14 cellular contexts compared by ENCODE assay signal in genomic region chr5:72167790-72168189, GRCh38.
DNase-seq lines count a peak whose midpoint lies in the region; ATAC-seq, FAIRE-seq and TF ChIP-seq lines count a peak whose summit lies in the region.
"Had no signal": no experiment of that assay in that cellular context is flagged by ENCODE, and none has a peak within 500 bp of the region (broad histone marks: within the 10 kb centered on the region; RNA-seq: fewer than 3 reads in every experiment).

No MANE protein-coding gene starts in this region.

- 43% methylated on average over 8 of the region's 8 CpGs for WGBS in right lobe of liver (ENCODE audit: insufficient coverage, low coverage, low lambda C conversion rate, missing lambda C conversion rate)
- WGBS in HepG2 (ENCODE audit: low lambda C conversion rate): 83% methylated on average over 7 of the region's 8 CpGs

- peak in 3 of 4 donors; percentile 34 to 50 (median 42) for ATAC-seq in right lobe of liver
- no peak for ATAC-seq in HepG2
- ATAC-seq: foreskin keratinocyte had no signal

- no peak for FAIRE-seq in HepG2 (lab: Jason Lieb, UNC)

- TF ChIP-seq EP300 in HepG2 (IDR thresholded peaks at IDR 0.05; ENCODE audit: low read depth in 2 of 2, low read length in 2 of 2) (no peak), HepG2 (CRISPR knock-in tag; IDR thresholded peaks at IDR 0.05; ENCODE audit: borderline replicate concordance) (no peak)

- TF ChIP-seq POLR2A in right lobe of liver (IDR thresholded peaks at IDR 0.05): no peak
- TF ChIP-seq POLR2A in HepG2 (IDR thresholded peaks at IDR 0.05; ENCODE audit: insufficient read depth in 1 of 2, low read depth in 2 of 2, low read length in 2 of 2): no peak

- H3K4me1 Mint-ChIP-seq in T-helper 2 cell treated with Interferon-gamma antibody and Interleukin-4, amounts not matched to agents 5 μg/mL and 100 μg/mL, for 36 hours (ENCODE audit: low read depth): no peaks in the 10 kb centered on the region

- no peak overlapping the region for H3K4me2 ChIP-seq in HepG2 (ENCODE audit: low read depth, low read length)
- no peak overlapping the region for H3K4me2 ChIP-seq in fibroblast of lung (ENCODE audit: extremely low read depth, insufficient read depth, low read length)

- H3K4me3 ChIP-seq in right lobe of liver (no peak overlapping the region), HepG2 (replicated peaks in 1 of 3; ENCODE audit: insufficient read depth in 1 of 3, low read depth in 2 of 3, low read length in 3 of 3) (no peak overlapping the region), fibroblast of lung (replicated peaks in 1 of 4; ENCODE audit: control extremely low read depth in 1 of 4, insufficient read depth in 1 of 4, low read depth in 3 of 4, low read length in 4 of 4) (no peak overlapping the region)

- H3K27me3 Mint-ChIP-seq in T-helper 2 cell treated with Interferon-gamma antibody and Interleukin-4, amounts not matched to agents 5 μg/mL and 100 μg/mL, for 36 hours (ENCODE audit: low read depth): peaks cover 45% of the 10 kb centered on the region

- intact Hi-C loops in right lobe of liver (cut with DNase I): no loop called here
- intact Hi-C loops in HepG2 (cut with micrococcal nuclease; ENCODE audit: unreplicated experiment): no loop called here

- no peaks in the 10 kb centered on the region for H3K36me3 Mint-ChIP-seq in T-helper 2 cell treated with Interferon-gamma antibody and Interleukin-4, amounts not matched to agents 5 μg/mL and 100 μg/mL, for 36 hours (ENCODE audit: low read depth)
- H3K36me3 Mint-ChIP-seq: activated CD4-positive, alpha-beta memory T cell treated with anti-CD3 and anti-CD28 coated beads for 36 hours; CD4-positive, alpha-beta memory T cell had no signal

- no peak for TF ChIP-seq CTCF in right lobe of liver (IDR thresholded peaks at IDR 0.05)
- TF ChIP-seq CTCF in HepG2 (CRISPR knock-in tag; IDR thresholded peaks at IDR 0.05): no peak
- TF ChIP-seq CTCF in fibroblast of lung (conservative IDR thresholded peaks at IDR 0.05 in 1 of 2, IDR thresholded peaks at IDR 0.05 in 1 of 2; ENCODE audit: low read depth in 1 of 2, low read length in 2 of 2): no peak

- H2AFZ ChIP-seq in HepG2 (ENCODE audit: low read length) (no peak overlapping the region), fibroblast of lung (ENCODE audit: low read length) (no peak overlapping the region)

- H3K4me3 Mint-ChIP-seq in T-helper 2 cell treated with Interferon-gamma antibody and Interleukin-4, amounts not matched to agents 5 μg/mL and 100 μg/mL, for 36 hours: no peak overlapping the region
- H3K4me3 Mint-ChIP-seq: activated CD4-positive, alpha-beta memory T cell treated with anti-CD3 and anti-CD28 coated beads for 36 hours; CD4-positive, alpha-beta memory T cell had no signal

- in situ Hi-C loops in HepG2 (cut with HindIII; ENCODE audit: extremely low pct_ligation_motif_present, low pct_unique_long_range_greater_than_20kb): no loop called here

- no peaks in the 10 kb centered on the region for H3K36me3 ChIP-seq in right lobe of liver
- no peaks in the 10 kb centered on the region for H3K36me3 ChIP-seq in HepG2 (replicated peaks in 1 of 2; ENCODE audit: control insufficient read depth in 1 of 2, insufficient read depth in 2 of 2, low read length in 2 of 2)
- H3K36me3 ChIP-seq in fibroblast of lung (ENCODE audit: control insufficient read depth, insufficient read depth, low read length): peaks cover 2% of the 10 kb centered on the region
- H3K36me3 ChIP-seq: SJCRH30 had no signal

- POLR2A ChIA-PET in HepG2 (lab: Yijun Ruan, JAX): no interaction called here

- no peaks in the 10 kb centered on the region for H3K4me1 ChIP-seq in right lobe of liver
- no peaks in the 10 kb centered on the region for H3K4me1 ChIP-seq in HepG2 (ENCODE audit: insufficient read depth, low read length)
- H3K4me1 ChIP-seq in fibroblast of lung (ENCODE audit: control insufficient read depth, extremely low read depth, insufficient read depth, low read length): peaks cover 10% of the 10 kb centered on the region

- H3K9me3 Mint-ChIP-seq in T-helper 2 cell treated with Interferon-gamma antibody and Interleukin-4, amounts not matched to agents 5 μg/mL and 100 μg/mL, for 36 hours: no peaks in the 10 kb centered on the region
- H3K9me3 Mint-ChIP-seq: activated CD4-positive, alpha-beta memory T cell treated with anti-CD3 and anti-CD28 coated beads for 36 hours; CD4-positive, alpha-beta memory T cell had no signal

- BruUV-seq in HepG2 (replicated peaks; lab: Mats Ljungman, UMichigan): no TSS peak

- H3K79me2 ChIP-seq in HepG2 (ENCODE audit: insufficient read depth, low read length): no peaks in the 10 kb centered on the region
- H3K79me2 ChIP-seq in fibroblast of lung (ENCODE audit: control insufficient read depth, insufficient read depth, low read length): peaks cover 29% of the 10 kb centered on the region

- TF ChIP-seq RAD21 in HepG2 (CRISPR knock-in tag; IDR thresholded peaks at IDR 0.05): no peak

- CTCF ChIA-PET in HepG2 (lab: Yijun Ruan, JAX; ENCODE audit: low intra/inter-chr PET ratio, low total read pairs): no interaction called here

- DNase-seq in right lobe of liver: no peak
- no peak for DNase-seq in HepG2 (ENCODE audit: low spot score)
- DNase-seq in fibroblast of lung (ENCODE audit: low read depth in 2 of 2): peak; percentile 51 to 82
- peak; percentile 27 for DNase-seq in midbrain (lab: John Stamatoyannopoulos, UW)
- no peak for DNase-seq in T-helper 2 cell treated with Interferon-gamma antibody and Interleukin-4, amounts not matched to agents 5 μg/mL and 100 μg/mL, for 36 hours (ENCODE audit: low spot score)
- no peak for DNase-seq in RPMI8226
- no peak for DNase-seq in SKM-1 (lab: John Stamatoyannopoulos, UW; ENCODE audit: unreplicated experiment)
- no peak for DNase-seq in NCI-H146 treated with DMSO at 0.1 percent for 48 hours (lab: John Stamatoyannopoulos, UW; ENCODE audit: unreplicated experiment)
- DNase-seq: activated CD4-positive, alpha-beta memory T cell treated with anti-CD3 and anti-CD28 coated beads for 36 hours; CD4-positive, alpha-beta memory T cell; foreskin keratinocyte; KG1; occipital lobe; SJCRH30 had no signal

- H3K27me3 ChIP-seq in right lobe of liver (no peaks in the 10 kb centered on the region), HepG2 (ENCODE audit: control insufficient read depth in 1 of 2, insufficient read depth in 2 of 2, low read length in 2 of 2) (no peaks in the 10 kb centered on the region), fibroblast of lung (ENCODE audit: control insufficient read depth, insufficient read depth, low read length) (no peaks in the 10 kb centered on the region)
- H3K27me3 ChIP-seq: foreskin keratinocyte, SJCRH30 had no signal

- no peak overlapping the region for H3K27ac ChIP-seq in right lobe of liver
- H3K27ac ChIP-seq in HepG2 (ENCODE audit: extremely low read length, insufficient read depth, low read length): no peak overlapping the region
- H3K27ac ChIP-seq in fibroblast of lung (ENCODE audit: insufficient read depth, low read length): no peak overlapping the region
- H3K27ac ChIP-seq: foreskin keratinocyte had no signal

- H3K9me3 ChIP-seq in right lobe of liver: no peaks in the 10 kb centered on the region
- no peaks in the 10 kb centered on the region for H3K9me3 ChIP-seq in HepG2 (ENCODE audit: low read length)
- no peaks in the 10 kb centered on the region for H3K9me3 ChIP-seq in fibroblast of lung (ENCODE audit: control insufficient read depth, insufficient read depth, low read depth, low read length)
- H3K9me3 ChIP-seq: SJCRH30 had no signal

- no peak overlapping the region for H3K27ac Mint-ChIP-seq in T-helper 2 cell treated with Interferon-gamma antibody and Interleukin-4, amounts not matched to agents 5 μg/mL and 100 μg/mL, for 36 hours
- H3K27ac Mint-ChIP-seq: activated CD4-positive, alpha-beta memory T cell treated with anti-CD3 and anti-CD28 coated beads for 36 hours; CD4-positive, alpha-beta memory T cell had no signal

- H4K20me1 ChIP-seq in HepG2 (ENCODE audit: insufficient read depth, low read length) (no peaks in the 10 kb centered on the region), fibroblast of lung (ENCODE audit: control insufficient read depth, extremely low read depth, insufficient read depth, low read length) (no peaks in the 10 kb centered on the region)

- H3K9ac ChIP-seq in HepG2 (ENCODE audit: insufficient read depth, low read depth, low read length) (no peak overlapping the region), fibroblast of lung (ENCODE audit: insufficient read depth, low read length) (no peak overlapping the region)

TF ChIP-seq in HepG2, 621 proteins besides CTCF, POLR2A, EP300 and RAD21 (continues in another document):
- TF ChIP-seq ZBTB7A (CRISPR knock-in tag; IDR thresholded peaks at IDR 0.05): no peak
- TF ChIP-seq TMF1 (CRISPR knock-in tag; IDR thresholded peaks at IDR 0.05; ENCODE audit: low read depth): no peak
- TF ChIP-seq, protein P1, sequence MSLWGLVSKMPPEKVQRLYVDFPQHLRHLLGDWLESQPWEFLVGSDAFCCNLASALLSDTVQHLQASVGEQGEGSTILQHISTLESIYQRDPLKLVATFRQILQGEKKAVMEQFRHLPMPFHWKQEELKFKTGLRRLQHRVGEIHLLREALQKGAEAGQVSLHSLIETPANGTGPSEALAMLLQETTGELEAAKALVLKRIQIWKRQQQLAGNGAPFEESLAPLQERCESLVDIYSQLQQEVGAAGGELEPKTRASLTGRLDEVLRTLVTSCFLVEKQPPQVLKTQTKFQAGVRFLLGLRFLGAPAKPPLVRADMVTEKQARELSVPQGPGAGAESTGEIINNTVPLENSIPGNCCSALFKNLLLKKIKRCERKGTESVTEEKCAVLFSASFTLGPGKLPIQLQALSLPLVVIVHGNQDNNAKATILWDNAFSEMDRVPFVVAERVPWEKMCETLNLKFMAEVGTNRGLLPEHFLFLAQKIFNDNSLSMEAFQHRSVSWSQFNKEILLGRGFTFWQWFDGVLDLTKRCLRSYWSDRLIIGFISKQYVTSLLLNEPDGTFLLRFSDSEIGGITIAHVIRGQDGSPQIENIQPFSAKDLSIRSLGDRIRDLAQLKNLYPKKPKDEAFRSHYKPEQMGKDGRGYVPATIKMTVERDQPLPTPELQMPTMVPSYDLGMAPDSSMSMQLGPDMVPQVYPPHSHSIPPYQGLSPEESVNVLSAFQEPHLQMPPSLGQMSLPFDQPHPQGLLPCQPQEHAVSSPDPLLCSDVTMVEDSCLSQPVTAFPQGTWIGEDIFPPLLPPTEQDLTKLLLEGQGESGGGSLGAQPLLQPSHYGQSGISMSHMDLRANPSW (CRISPR knock-in tag; IDR thresholded peaks at IDR 0.05; ENCODE audit: borderline replicate concordance): no peak
- TF ChIP-seq CAMTA2 (CRISPR knock-in tag; IDR thresholded peaks at IDR 0.05; ENCODE audit: borderline replicate concordance): no peak

Comparison
In these comparisons a context has a peak if more than half of its experiments do, and no peak if none do; other contexts are left out.
1. DNase-seq: peak in fibroblast of lung (2 of 2) and midbrain (single experiment); none in right lobe of liver (0 of 3), HepG2 (single experiment), T-helper 2 cell treated with Interferon-gamma antibody and Interleukin-4, amounts not matched to agents 5 μg/mL and 100 μg/mL, for 36 hours (single experiment), RPMI8226 (single experiment), SKM-1 (single experiment) and NCI-H146 treated with DMSO at 0.1 percent for 48 hours (single experiment).